9 cellular contexts compared by ENCODE assay signal in genomic region chr5:170338933-170339779, GRCh38. TPM values are rescaled to one million over a fixed set of nuclear protein-coding genes. Genes with fewer than 3 reads are reported as not detected.
DNase-seq lines count a peak whose midpoint lies in the region; ATAC-seq and TF ChIP-seq lines count a peak whose summit lies in the region.
"Had no signal": no experiment of that assay in that cellular context is flagged by ENCODE, and none has a peak within 500 bp of the region (broad histone marks: within the 10 kb centered on the region; RNA-seq: fewer than 3 reads in every experiment).

No MANE protein-coding gene starts in this region.

- DNase-seq in activated CD4-positive, alpha-beta T cell treated with anti-CD3 and anti-CD28 coated beads for 36 hours: peak; percentile 80
- DNase-seq in epithelial cell of esophagus (ENCODE audit: low read depth): peak; percentile 5
- peak; percentile 61 for DNase-seq in stimulated activated CD4-positive, alpha-beta T cell treated with anti-CD3 and anti-CD28 coated beads, Interleukin-4, amount 100 ng/mL, for 1 hour
- no peak for DNase-seq in testis
- DNase-seq in NCI-H146 treated with DMSO at 0.1 percent for 48 hours (lab: John Stamatoyannopoulos, UW; ENCODE audit: unreplicated experiment): no peak

- no peaks in the 10 kb centered on the region for H3K36me3 ChIP-seq in testis (ENCODE audit: low read depth, missing control alignments)

- H3K4me1 Mint-ChIP-seq in activated CD4-positive, alpha-beta T cell treated with anti-CD3 and anti-CD28 coated beads for 36 hours: peaks cover 45% of the 10 kb centered on the region

- peak overlapping the region; percentile 8 for H3K27ac Mint-ChIP-seq in activated CD4-positive, alpha-beta T cell treated with anti-CD3 and anti-CD28 coated beads for 36 hours

- no peak for TF ChIP-seq POLR2A in testis (IDR thresholded peaks at IDR 0.05)

- H3K9me3 ChIP-seq in testis: no peaks in the 10 kb centered on the region

- H3K36me3 Mint-ChIP-seq in activated CD4-positive, alpha-beta T cell treated with anti-CD3 and anti-CD28 coated beads for 36 hours (ENCODE audit: low read depth): no peaks in the 10 kb centered on the region

- CTCF ChIA-PET in activated CD4-positive, alpha-beta T cell treated with anti-CD3 and anti-CD28 coated beads for 36 hours (lab: Charles Lee): interaction anchor here (0.6 to 7.0 kb wide), 27 partner anchors 9 to 457 kb away, joined by 3 to 94 read pairs (median 6); partner anchors contain the start of gene LCP2

- no peak overlapping the region for H3K27ac ChIP-seq in C4-2B
- H3K27ac ChIP-seq in testis: no peak overlapping the region

- H3K4me3 Mint-ChIP-seq in activated CD4-positive, alpha-beta T cell treated with anti-CD3 and anti-CD28 coated beads for 36 hours: no peak overlapping the region

- H3K27me3 Mint-ChIP-seq in activated CD4-positive, alpha-beta T cell treated with anti-CD3 and anti-CD28 coated beads for 36 hours: no peaks in the 10 kb centered on the region

- ATAC-seq in GM19468 (IDR thresholded peaks at IDR 0.05; ENCODE audit: extremely low read depth, unreplicated experiment) (peak; percentile 12), HG03565 (IDR thresholded peaks at IDR 0.05; ENCODE audit: unreplicated experiment) (peak; percentile 89)
- ATAC-seq in activated CD4-positive, alpha-beta T cell treated with anti-CD3 and anti-CD28 coated beads for 36 hours: peak; percentile 82

- no peaks in the 10 kb centered on the region for H3K9me3 Mint-ChIP-seq in activated CD4-positive, alpha-beta T cell treated with anti-CD3 and anti-CD28 coated beads for 36 hours (ENCODE audit: low read depth)

- POLR2A ChIA-PET in activated CD4-positive, alpha-beta T cell treated with anti-CD3 and anti-CD28 coated beads for 36 hours (lab: Charles Lee): no interaction called here

- intact Hi-C loops in activated CD4-positive, alpha-beta T cell treated with anti-CD3 and anti-CD28 coated beads for 36 hours (cut with DNase I, micrococcal nuclease): loop anchor here (1.0 to 10.0 kb wide), 9 partner anchors 65 to 1846 kb away; partner anchors contain the start of gene STK10 (in 1 of the 2)
- intact Hi-C loops in testis (cut with DNase I; ENCODE audit: low total_unique reads): no loop called here

- H3K4me1 ChIP-seq in testis: peaks cover 3% of the 10 kb centered on the region

- H3K4me3 ChIP-seq in epithelial cell of esophagus (ENCODE audit: low read length): no peak overlapping the region
- no peak overlapping the region for H3K4me3 ChIP-seq in testis

- no peaks in the 10 kb centered on the region for H3K27me3 ChIP-seq in testis

- WGBS in testis, 2 donors: 83 to 88% methylated on average over 4 of the region's 4 CpGs

- TF ChIP-seq CTCF in C4-2B (conservative IDR thresholded peaks at IDR 0.05) (peak; percentile 81), epithelial cell of esophagus (IDR thresholded peaks at IDR 0.05; ENCODE audit: insufficient read depth, low read depth, low read length, missing control alignments) (no peak), testis (IDR thresholded peaks at IDR 0.05) (peak in 1 of 3 experiments; percentile 19)

RNA-seq across cellular contexts. Expression of gene LCP2, which starts 41.6 kb away (rescaled TPM):
- 100 to 1,000 TPM; 173 to 232 TPM for total RNA-seq in activated CD4-positive, alpha-beta T cell treated with anti-CD3 and anti-CD28 coated beads for 36 hours
- total RNA-seq in testis: 10 to 100 TPM in 1 of 2 donors, 1 to 10 TPM in 1; 8.6 to 11.5 TPM
- 14.2 TPM for polyA plus RNA-seq in testis (ENCODE audit: insufficient read depth, low read depth, low replicate concordance)
- total RNA-seq: endothelial cell of umbilical vein had no signal
- polyA plus RNA-seq: endothelial cell of umbilical vein had no signal

RNA-seq across cellular contexts. Expression of gene KCNMB1, which starts 50.0 kb away (rescaled TPM):
- total RNA-seq in activated CD4-positive, alpha-beta T cell treated with anti-CD3 and anti-CD28 coated beads for 36 hours: not detected
- total RNA-seq in testis: 1 to 10 TPM; 2.5 to 3.1 TPM
- polyA plus RNA-seq in testis (ENCODE audit: insufficient read depth, low read depth, low replicate concordance): 4.6 TPM

Comparison
In these comparisons a context has a peak if more than half of its experiments do, and no peak if none do; other contexts are left out.
1. ATAC-seq: peak in every context shown above with its lines; median percentile 89 in HG03565; 82 in activated CD4-positive, alpha-beta T cell treated with anti-CD3 and anti-CD28 coated beads for 36 hours; 12 in GM19468.
2. DNase-seq: peak in activated CD4-positive, alpha-beta T cell treated with anti-CD3 and anti-CD28 coated beads for 36 hours (single experiment), epithelial cell of esophagus (single experiment) and stimulated activated CD4-positive, alpha-beta T cell treated with anti-CD3 and anti-CD28 coated beads, Interleukin-4, amount 100 ng/mL, for 1 hour (single experiment); none in testis (single experiment) and NCI-H146 treated with DMSO at 0.1 percent for 48 hours (single experiment).
3. RNA of gene LCP2, which starts 41.6 kb away (total RNA-seq): 173 to 232 TPM in activated CD4-positive, alpha-beta T cell treated with anti-CD3 and anti-CD28 coated beads for 36 hours; 8.6 to 11.5 TPM in testis; every median in the first group is over 10 times any median in the second.